In the genomic region with DNA sequence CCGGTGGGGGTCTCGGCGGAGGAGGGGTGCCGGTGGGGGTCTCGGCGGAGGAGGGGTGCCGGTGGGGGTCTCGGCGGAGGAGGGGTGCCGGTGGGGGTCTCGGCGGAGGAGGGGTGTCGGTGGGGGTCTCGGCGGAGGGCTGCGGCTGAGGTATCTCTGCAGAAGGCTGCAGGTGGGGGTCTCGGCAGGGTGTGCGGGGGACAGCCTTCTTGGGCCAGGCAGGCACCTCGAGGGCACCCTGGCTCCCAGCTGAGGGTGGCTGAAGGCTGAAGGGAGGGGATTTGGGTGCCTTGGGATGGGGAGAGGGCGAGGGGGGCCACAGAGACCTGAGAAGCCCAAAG, we compare ENCODE assay signal across 8 cellular contexts. TPM values are rescaled to one million over a fixed set of nuclear protein-coding genes. Genes with fewer than 3 reads are reported as not detected.
DNase-seq lines count a peak whose midpoint lies in the region; ATAC-seq, FAIRE-seq and TF ChIP-seq lines count a peak whose summit lies in the region.
"Not testable (repeated sequence)": the region's sequence is repeated elsewhere in the genome, so short reads cannot be mapped to it uniquely, and the experiment has no call there.
"Had no signal": no experiment of that assay in that cellular context is flagged by ENCODE, and none has a peak within 500 bp of the region (broad histone marks: within the 10 kb centered on the region; RNA-seq: fewer than 3 reads in every experiment).

No MANE protein-coding gene starts in this region.

- H4K8ac ChIP-seq in neuronal stem cell (ENCODE audit: low read depth, low read length), result not testable (repeated sequence)

- FAIRE-seq in K562 (lab: Jason Lieb, UNC); HepG2 (lab: Jason Lieb, UNC): not testable (repeated sequence)

- H3K79me2 ChIP-seq in K562 (ENCODE audit: control insufficient read depth, insufficient read depth, low read length); hepatocyte; HepG2 (ENCODE audit: insufficient read depth, low read length): not testable (repeated sequence)

- not testable (repeated sequence) for ATAC-seq in K562, HepG2

- H3K36me3 ChIP-seq in BLaER1 treated with 17β-estradiol and CSF1 and Interleukin-3, amounts not matched to agents 10 nM and 100 nM; K562 (ENCODE audit: control insufficient read depth, insufficient read depth, low read length); hepatocyte (replicated peaks; ENCODE audit: insufficient read depth, low read depth); HepG2 (replicated peaks in 1 of 2; ENCODE audit: control insufficient read depth in 1 of 2, insufficient read depth in 2 of 2, low read length in 2 of 2); neuronal stem cell (replicated peaks in 1 of 2; ENCODE audit: control insufficient read depth in 2 of 2, insufficient read depth in 2 of 2, low read length in 2 of 2): not testable (repeated sequence)
- H3K36me3 ChIP-seq in HEK293 (ENCODE audit: control insufficient read depth in 2 of 2, insufficient read depth in 1 of 2, low read length in 2 of 2), result peaks cover 0 to 11% of the 10 kb centered on the region in 2 experiments; a peak in 1 of 3 replicates

- H3K4ac ChIP-seq in neuronal stem cell (ENCODE audit: low read length), result not testable (repeated sequence)

- peaks cover 0 to 12% (median 7%) of the 10 kb centered on the region in 11 experiments; a peak in 8 of 22 replicates for H3K27me3 ChIP-seq in BLaER1 treated with 17β-estradiol and CSF1 and Interleukin-3, amounts not matched to agents 10 nM and 100 nM
- not testable (repeated sequence) for H3K27me3 ChIP-seq in K562 (ENCODE audit: control insufficient read depth in 2 of 2, insufficient read depth in 2 of 2, low read length in 2 of 2); hepatocyte; HepG2 (ENCODE audit: control insufficient read depth in 1 of 2, insufficient read depth in 2 of 2, low read length in 2 of 2); neuronal stem cell (ENCODE audit: control insufficient read depth in 3 of 3, insufficient read depth in 3 of 3, low read depth in 1 of 3, low read length in 3 of 3)

- H3K4me3 ChIP-seq in BLaER1 treated with 17β-estradiol and CSF1 and Interleukin-3, amounts not matched to agents 10 nM and 100 nM; HEK293 (ENCODE audit: low read depth, low read length); K562; hepatocyte; HepG2 (replicated peaks in 1 of 3; ENCODE audit: insufficient read depth in 1 of 3, low read depth in 2 of 3, low read length in 3 of 3); neuronal stem cell (ENCODE audit: low read length in 2 of 2): not testable (repeated sequence)

- not testable (repeated sequence) for H4K91ac ChIP-seq in neuronal stem cell (ENCODE audit: low read depth, low read length, poor library complexity)

- not testable (repeated sequence) for H3K27ac ChIP-seq in BLaER1 treated with 17β-estradiol and CSF1 and Interleukin-3, amounts not matched to agents 10 nM and 100 nM; HEK293 (ENCODE audit: extremely low read depth, low read depth, low read length); K562 (ENCODE audit: extremely low read depth, low read depth, low read length); hepatocyte; HepG2 (ENCODE audit: extremely low read length, insufficient read depth, low read length); neuronal stem cell (replicated peaks; ENCODE audit: low read length)

- H4K20me1 ChIP-seq in BLaER1 treated with 17β-estradiol and CSF1 and Interleukin-3, amounts not matched to agents 10 nM and 100 nM, result peaks cover 0 to 40% (median 0%) of the 10 kb centered on the region in 11 experiments; a peak in 8 of 22 replicates
- not testable (repeated sequence) for H4K20me1 ChIP-seq in K562 (replicated peaks; ENCODE audit: control insufficient read depth, insufficient read depth, low read length); hepatocyte (ENCODE audit: insufficient read depth, poor library complexity, severe bottlenecking); HepG2 (ENCODE audit: insufficient read depth, low read length)

- not testable (repeated sequence) for H2AFZ ChIP-seq in K562 (ENCODE audit: low read depth, low read length); hepatocyte; HepG2 (ENCODE audit: low read length); neuronal stem cell (ENCODE audit: low read length)

- not testable (repeated sequence) for H3K23ac ChIP-seq in neuronal stem cell (ENCODE audit: low read depth, low read length, poor library complexity)

- H3K79me1 ChIP-seq in neuronal stem cell (ENCODE audit: low read depth, low read length), result peaks cover 10% of the 10 kb centered on the region

- BruUV-seq in K562 (replicated peaks; lab: Mats Ljungman, UMichigan); HepG2 (replicated peaks; lab: Mats Ljungman, UMichigan): not testable (repeated sequence)

- H2AK5ac ChIP-seq in neuronal stem cell (ENCODE audit: low read depth, low read length), result not testable (repeated sequence)

- intact Hi-C loops in K562 (cut with micrococcal nuclease); HepG2 (cut with micrococcal nuclease; ENCODE audit: unreplicated experiment): not testable (repeated sequence)

- not testable (repeated sequence) for H3K14ac ChIP-seq in neuronal stem cell (ENCODE audit: low read length)

- peak overlapping the region; percentile 85 for H3K18ac ChIP-seq in neuronal stem cell (ENCODE audit: low read length)

- H3K4me1 ChIP-seq in BLaER1 treated with 17β-estradiol and CSF1 and Interleukin-3, amounts not matched to agents 10 nM and 100 nM, result peaks cover 0 to 37% (median 20%) of the 10 kb centered on the region in 10 experiments; a peak in 16 of 20 replicates
- H3K4me1 ChIP-seq in HEK293 (ENCODE audit: control insufficient read depth, insufficient read depth, low read length); HepG2 (ENCODE audit: insufficient read depth, low read length): not testable (repeated sequence)
- H3K4me1 ChIP-seq in K562 (replicated peaks in 1 of 2; ENCODE audit: control insufficient read depth in 2 of 2, insufficient read depth in 2 of 2, low read length in 2 of 2) (peaks cover 0 to 51% of the 10 kb centered on the region in 2 experiments; a peak in 3 of 5 replicates), hepatocyte (ENCODE audit: insufficient read depth) (peaks cover 29% of the 10 kb centered on the region), neuronal stem cell (ENCODE audit: control insufficient read depth in 2 of 2, insufficient read depth in 1 of 2, low read depth in 1 of 2, low read length in 2 of 2) (peaks cover 7 to 12% of the 10 kb centered on the region in 2 donors)

- H3K9me3 ChIP-seq in BLaER1 treated with 17β-estradiol and CSF1 and Interleukin-3, amounts not matched to agents 10 nM and 100 nM (replicated peaks in 1 of 11); HEK293 (ENCODE audit: control insufficient read depth, insufficient read depth, low read depth, low read length); K562 (replicated peaks; ENCODE audit: control insufficient read depth, insufficient read depth, low read depth, low read length); hepatocyte (ENCODE audit: low read depth); HepG2 (ENCODE audit: low read length); neuronal stem cell (replicated peaks in 1 of 2; ENCODE audit: control insufficient read depth in 2 of 2, insufficient read depth in 1 of 2, low read depth in 1 of 2, low read length in 2 of 2): not testable (repeated sequence)

- CTCF ChIA-PET in HEK293 (lab: Yijun Ruan, JAX); K562 (lab: Yijun Ruan, JAX; ENCODE audit: low intra/inter-chr PET ratio); HepG2 (lab: Yijun Ruan, JAX; ENCODE audit: low intra/inter-chr PET ratio, low total read pairs): not testable (repeated sequence)

- H2BK12ac ChIP-seq in neuronal stem cell (ENCODE audit: low read length), result not testable (repeated sequence)

- not testable (repeated sequence) for H3K9me2 ChIP-seq in hepatocyte (replicated peaks; ENCODE audit: insufficient read depth)

- peak; percentile 50 for DNase-seq in GM13977 (ENCODE audit: low spot score)
- not testable (repeated sequence) for DNase-seq in K562 (ENCODE audit: extremely low read depth in 1 of 4, low spot score in 3 of 4); hepatocyte (ENCODE audit: low spot score); HepG2 (ENCODE audit: low spot score); neuronal stem cell (ENCODE audit: low spot score)

- not testable (repeated sequence) for H3K9me1 ChIP-seq in K562 (ENCODE audit: control insufficient read depth, insufficient read depth, low read length)

- not testable (repeated sequence) for H2BK120ac ChIP-seq in neuronal stem cell (ENCODE audit: low read depth, low read length)

- H2BK5ac ChIP-seq in neuronal stem cell (ENCODE audit: low read length), result not testable (repeated sequence)

- not testable (repeated sequence) for TF ChIP-seq EP300 in K562 (IDR thresholded peaks at IDR 0.05; ENCODE audit: low read length); HepG2 (IDR thresholded peaks at IDR 0.05; ENCODE audit: low read depth in 2 of 2, low read length in 2 of 2); HepG2 (CRISPR knock-in tag; IDR thresholded peaks at IDR 0.05; ENCODE audit: borderline replicate concordance)

- POLR2A ChIA-PET in HEK293 (lab: Yijun Ruan, JAX); K562 (lab: Yijun Ruan, JAX); HepG2 (lab: Yijun Ruan, JAX): not testable (repeated sequence)

- peak overlapping the region in 7 of 11 experiments; percentile 31 to 61 (median 53); a peak in 9 of 22 replicates for H3K4me2 ChIP-seq in BLaER1 treated with 17β-estradiol and CSF1 and Interleukin-3, amounts not matched to agents 10 nM and 100 nM
- not testable (repeated sequence) for H3K4me2 ChIP-seq in K562 (ENCODE audit: insufficient read depth, low read length); HepG2 (ENCODE audit: low read depth, low read length)
- peak overlapping the region; percentile 44 for H3K4me2 ChIP-seq in hepatocyte
- H3K4me2 ChIP-seq in neuronal stem cell (ENCODE audit: insufficient read depth, low read length, poor library complexity, severe bottlenecking), result peak overlapping the region; percentile 33

- H3K9ac ChIP-seq in BLaER1 treated with 17β-estradiol and CSF1 and Interleukin-3, amounts not matched to agents 10 nM and 100 nM; K562 (ENCODE audit: insufficient read depth in 1 of 2, low read depth in 2 of 2, low read length in 2 of 2); HepG2 (ENCODE audit: insufficient read depth, low read depth, low read length): not testable (repeated sequence)
- H3K9ac ChIP-seq in neuronal stem cell (ENCODE audit: low read depth, low read length, poor library complexity), result peak overlapping the region; percentile 12

- not testable (repeated sequence) for TF ChIP-seq POLR2A in K562 (conservative IDR thresholded peaks at IDR 0.05); HepG2 (IDR thresholded peaks at IDR 0.05; ENCODE audit: insufficient read depth in 1 of 2, low read depth in 2 of 2, low read length in 2 of 2)

- TF ChIP-seq RAD21 in K562 (CRISPR knock-in tag; conservative IDR thresholded peaks at IDR 0.05 in 1 of 2, IDR thresholded peaks at IDR 0.05 in 1 of 2); HepG2 (CRISPR knock-in tag; IDR thresholded peaks at IDR 0.05): not testable (repeated sequence)

- in situ Hi-C loops in GM13977 (cut with MboI; ENCODE audit: low pct_unique_long_range_greater_than_20kb, low sequenced_read_pairs, unreplicated experiment); K562 (cut with MboI); HepG2 (cut with HindIII; ENCODE audit: extremely low pct_ligation_motif_present, low pct_unique_long_range_greater_than_20kb): not testable (repeated sequence)

- H2BK15ac ChIP-seq in neuronal stem cell (ENCODE audit: low read length), result not testable (repeated sequence)

- WGBS in K562 (ENCODE audit: insufficient coverage, low coverage, missing lambda C conversion rate), result 0% methylated on average over 3 of the region's 20 CpGs
- WGBS in hepatocyte (ENCODE audit: low lambda C conversion rate, missing lambda C conversion rate), result no CpG with 5 or more reads among the region's 20 CpGs
- WGBS in HepG2 (ENCODE audit: low lambda C conversion rate), result 69% methylated on average over 16 of the region's 20 CpGs
- WGBS in neuronal stem cell (ENCODE audit: extremely low coverage in 2 of 2, insufficient read length in 2 of 2, insufficient replicate concordance in 1 of 2), 2 donors, result no CpG with 5 or more reads among the region's 20 CpGs

- TF ChIP-seq CTCF in GM13977 (IDR thresholded peaks at IDR 0.05; ENCODE audit: extremely low read depth, insufficient read depth, missing control alignments); HEK293 (tag by site-specific recombination; IDR thresholded peaks at IDR 0.05); K562 (IDR thresholded peaks at IDR 0.05 in 2 of 3, conservative IDR thresholded peaks at IDR 0.05 in 1 of 3; ENCODE audit: insufficient read depth in 2 of 3, low read depth in 1 of 3, low read length in 3 of 3); hepatocyte (IDR thresholded peaks at IDR 0.05; ENCODE audit: poor library complexity); HepG2 (CRISPR knock-in tag; IDR thresholded peaks at IDR 0.05): not testable (repeated sequence)

RNA-seq across cellular contexts. Expression of a gene that starts 45.7 kb away (rescaled TPM):
- total RNA-seq in K562 (2011; cell fraction: chromatin; rRNA removed; ENCODE audit: low replicate concordance), result 0.84 and 4.1 TPM in 2 replicates
- total RNA-seq in K562 (2011; cell fraction: nucleolus; rRNA removed), result 1.8 and 2.1 TPM in 2 replicates
- total RNA-seq in K562 (2011; cell fraction: nucleoplasm; rRNA removed), result 0.84 and 1.2 TPM in 2 replicates
- not detected in 2 replicates for total RNA-seq in K562 (2014; rRNA removed)
- not detected in 2 replicates for total RNA-seq in K562 (2014; rRNA removed; fragmentation: Illumina TruSeq; extraction: Trizol)
- total RNA-seq in K562 (2015; rRNA removed; fragmentation: Illumina TruSeq; extraction: Trizol), result 0.19 TPM in 1 of 2 replicates, not detected in the other
- 0.22 TPM in 2 replicates for total RNA-seq in K562 (2021)
- 0.14 and 0.24 TPM in 2 replicates for polyA plus RNA-seq in K562 (2011; rRNA removed)
- 0.34 and 0.55 TPM in 2 replicates for polyA plus RNA-seq in K562 (2011; cell fraction: cytosol; rRNA removed)
- polyA plus RNA-seq in K562 (2011; cell fraction: nucleus; rRNA removed), result 0.65 and 2.2 TPM in 2 replicates
- 0.18 and 0.24 TPM in 2 replicates for polyA plus RNA-seq in K562 (2012)
- polyA plus RNA-seq in K562 (2014; fragmentation: Illumina TruSeq; extraction: Trizol), result 0.06 and 0.44 TPM in 2 replicates
- polyA plus RNA-seq in K562 (2014; fragmentation: Nextera tagmentation; extraction: Ambion mirVana), result not detected
- polyA plus RNA-seq in K562 (2014; rRNA removed), result 0.46 and 0.52 TPM in 2 replicates
- 0.39 TPM in 1 of 2 replicates, not detected in the other for polyA minus RNA-seq in K562 (2011; rRNA and poly(A)+ RNA removed)
- not detected in 2 replicates for polyA minus RNA-seq in K562 (2011; cell fraction: cytosol; rRNA and poly(A)+ RNA removed)
- polyA minus RNA-seq in K562 (2011; cell fraction: nucleus; rRNA and poly(A)+ RNA removed), result 0.56 and 1.2 TPM in 2 replicates
- 4.7 and 6.8 TPM in 2 replicates for total RNA-seq in hepatocyte
- 13.6 and 15.1 TPM in 2 replicates for polyA plus RNA-seq in hepatocyte
- 0.84 and 1.1 TPM in 2 replicates for total RNA-seq in HepG2 (2016; rRNA removed; fragmentation: Illumina TruSeq; extraction: Trizol)
- total RNA-seq in HepG2 (2016; cell fraction: cytosol; rRNA removed; fragmentation: Illumina TruSeq; extraction: Trizol; ENCODE audit: low read depth), result 0.35 and 0.40 TPM in 2 replicates
- total RNA-seq in HepG2 (2016; cell fraction: insoluble cytoplasmic fraction; rRNA removed; fragmentation: Illumina TruSeq; extraction: Trizol), result 0.19 and 0.93 TPM in 2 replicates
- total RNA-seq in HepG2 (2016; cell fraction: membrane; rRNA removed; fragmentation: Illumina TruSeq; extraction: Trizol), result 1.1 and 1.3 TPM in 2 replicates
- total RNA-seq in HepG2 (2016; cell fraction: nucleus; rRNA removed; fragmentation: Illumina TruSeq; extraction: Trizol), result 1.3 and 1.7 TPM in 2 replicates
- 0.74 and 2.3 TPM in 2 replicates for polyA plus RNA-seq in HepG2 (2011; rRNA removed)
- polyA plus RNA-seq in HepG2 (2011; cell fraction: cytosol; rRNA removed), result 0.62 and 0.65 TPM in 2 replicates
- polyA plus RNA-seq in HepG2 (2011; cell fraction: nucleus; rRNA removed), result 7.2 and 9.9 TPM in 2 replicates
- polyA plus RNA-seq in HepG2 (2012), result 0.54 and 1.4 TPM in 2 replicates
- 0.18 and 0.59 TPM in 2 replicates for polyA plus RNA-seq in HepG2 (2016; cell fraction: cytosol; fragmentation: Illumina TruSeq; extraction: Trizol; ENCODE audit: low read depth)
- 0.59 and 0.72 TPM in 2 replicates for polyA plus RNA-seq in HepG2 (2016; cell fraction: insoluble cytoplasmic fraction; fragmentation: Illumina TruSeq; extraction: Trizol; ENCODE audit: low read depth)
- 0.64 and 0.85 TPM in 2 replicates for polyA plus RNA-seq in HepG2 (2016; cell fraction: membrane; fragmentation: Illumina TruSeq; extraction: Trizol; ENCODE audit: low read depth)
- 1.8 and 3.3 TPM in 2 replicates for polyA plus RNA-seq in HepG2 (2016; cell fraction: nucleus; fragmentation: Illumina TruSeq; extraction: Trizol; ENCODE audit: insufficient read depth, low read depth)
- polyA minus RNA-seq in HepG2 (2011; rRNA and poly(A)+ RNA removed; ENCODE audit: low replicate concordance), result 0.62 and 1.2 TPM in 2 replicates
- 0.88 and 1.3 TPM in 2 replicates for polyA minus RNA-seq in HepG2 (2011; cell fraction: cytosol; rRNA and poly(A)+ RNA removed)
- 0.90 and 3.0 TPM in 2 replicates for polyA minus RNA-seq in HepG2 (2011; cell fraction: nucleus; rRNA and poly(A)+ RNA removed)
- polyA plus RNA-seq in neuronal stem cell (2013, experiment 1 of 2), result 24.4 TPM
- 23.0 TPM for polyA plus RNA-seq in neuronal stem cell (2013, experiment 2 of 2)
- polyA plus RNA-seq: CD14-positive monocyte had no signal

RNA-seq across cellular contexts. Expression of a gene that starts 51.1 kb away (rescaled TPM):
- 14.8 and 29.8 TPM in 2 replicates for total RNA-seq in K562 (2011; cell fraction: chromatin; rRNA removed; ENCODE audit: low replicate concordance)
- 29.5 and 31.0 TPM in 2 replicates for total RNA-seq in K562 (2011; cell fraction: nucleolus; rRNA removed)
- total RNA-seq in K562 (2011; cell fraction: nucleoplasm; rRNA removed), result 17.6 and 19.9 TPM in 2 replicates
- 18.9 and 19.1 TPM in 2 replicates for total RNA-seq in K562 (2014; rRNA removed)
- total RNA-seq in K562 (2014; rRNA removed; fragmentation: Illumina TruSeq; extraction: Trizol), result 9.0 and 16.7 TPM in 2 replicates
- 18.9 and 19.2 TPM in 2 replicates for total RNA-seq in K562 (2015; rRNA removed; fragmentation: Illumina TruSeq; extraction: Trizol)
- 23.6 and 24.9 TPM in 2 replicates for total RNA-seq in K562 (2021)
- 30.4 and 33.3 TPM in 2 replicates for polyA plus RNA-seq in K562 (2011; rRNA removed)
- 32.0 and 48.0 TPM in 2 replicates for polyA plus RNA-seq in K562 (2011; cell fraction: cytosol; rRNA removed)
- 38.7 and 62.4 TPM in 2 replicates for polyA plus RNA-seq in K562 (2011; cell fraction: nucleus; rRNA removed)
- 19.2 and 26.7 TPM in 2 replicates for polyA plus RNA-seq in K562 (2012)
- 36.8 and 46.3 TPM in 2 replicates for polyA plus RNA-seq in K562 (2014; fragmentation: Illumina TruSeq; extraction: Trizol)
- under 1 TPM; 0.17 to 0.41 TPM for polyA plus RNA-seq in K562 (2014; fragmentation: Nextera tagmentation; extraction: Ambion mirVana)
- 24.3 and 27.5 TPM in 2 replicates for polyA plus RNA-seq in K562 (2014; rRNA removed)
- polyA minus RNA-seq in K562 (2011; rRNA and poly(A)+ RNA removed), result 16.6 and 22.5 TPM in 2 replicates
- 10.3 and 13.7 TPM in 2 replicates for polyA minus RNA-seq in K562 (2011; cell fraction: cytosol; rRNA and poly(A)+ RNA removed)
- 7.5 and 12.7 TPM in 2 replicates for polyA minus RNA-seq in K562 (2011; cell fraction: nucleus; rRNA and poly(A)+ RNA removed)
- total RNA-seq in hepatocyte, result 12.5 and 18.5 TPM in 2 replicates
- 37.5 and 48.2 TPM in 2 replicates for polyA plus RNA-seq in hepatocyte
- 21.8 and 22.3 TPM in 2 replicates for total RNA-seq in HepG2 (2016; rRNA removed; fragmentation: Illumina TruSeq; extraction: Trizol)
- total RNA-seq in HepG2 (2016; cell fraction: cytosol; rRNA removed; fragmentation: Illumina TruSeq; extraction: Trizol; ENCODE audit: low read depth), result 10.4 and 12.3 TPM in 2 replicates
- 21.2 and 23.8 TPM in 2 replicates for total RNA-seq in HepG2 (2016; cell fraction: insoluble cytoplasmic fraction; rRNA removed; fragmentation: Illumina TruSeq; extraction: Trizol)
- 16.9 and 20.1 TPM in 2 replicates for total RNA-seq in HepG2 (2016; cell fraction: membrane; rRNA removed; fragmentation: Illumina TruSeq; extraction: Trizol)
- 12.2 and 12.9 TPM in 2 replicates for total RNA-seq in HepG2 (2016; cell fraction: nucleus; rRNA removed; fragmentation: Illumina TruSeq; extraction: Trizol)
- 27.7 and 37.6 TPM in 2 replicates for polyA plus RNA-seq in HepG2 (2011; rRNA removed)
- polyA plus RNA-seq in HepG2 (2011; cell fraction: cytosol; rRNA removed), result 24.6 and 33.1 TPM in 2 replicates
- 72.4 and 74.8 TPM in 2 replicates for polyA plus RNA-seq in HepG2 (2011; cell fraction: nucleus; rRNA removed)
- 15.8 and 25.3 TPM in 2 replicates for polyA plus RNA-seq in HepG2 (2012)
- 8.6 and 10.0 TPM in 2 replicates for polyA plus RNA-seq in HepG2 (2016; cell fraction: cytosol; fragmentation: Illumina TruSeq; extraction: Trizol; ENCODE audit: low read depth)
- 23.8 and 24.4 TPM in 2 replicates for polyA plus RNA-seq in HepG2 (2016; cell fraction: insoluble cytoplasmic fraction; fragmentation: Illumina TruSeq; extraction: Trizol; ENCODE audit: low read depth)
- polyA plus RNA-seq in HepG2 (2016; cell fraction: membrane; fragmentation: Illumina TruSeq; extraction: Trizol; ENCODE audit: low read depth), result 15.0 and 16.7 TPM in 2 replicates
- polyA plus RNA-seq in HepG2 (2016; cell fraction: nucleus; fragmentation: Illumina TruSeq; extraction: Trizol; ENCODE audit: insufficient read depth, low read depth), result 23.4 and 24.8 TPM in 2 replicates
- 21.3 and 36.0 TPM in 2 replicates for polyA minus RNA-seq in HepG2 (2011; rRNA and poly(A)+ RNA removed; ENCODE audit: low replicate concordance)
- 7.4 and 16.7 TPM in 2 replicates for polyA minus RNA-seq in HepG2 (2011; cell fraction: cytosol; rRNA and poly(A)+ RNA removed)
- polyA minus RNA-seq in HepG2 (2011; cell fraction: nucleus; rRNA and poly(A)+ RNA removed), result 8.7 and 9.8 TPM in 2 replicates
- 11.1 TPM for polyA plus RNA-seq in neuronal stem cell (2013, experiment 1 of 2)
- polyA plus RNA-seq in neuronal stem cell (2013, experiment 2 of 2), result 11.5 TPM
